In the genomic region with DNA sequence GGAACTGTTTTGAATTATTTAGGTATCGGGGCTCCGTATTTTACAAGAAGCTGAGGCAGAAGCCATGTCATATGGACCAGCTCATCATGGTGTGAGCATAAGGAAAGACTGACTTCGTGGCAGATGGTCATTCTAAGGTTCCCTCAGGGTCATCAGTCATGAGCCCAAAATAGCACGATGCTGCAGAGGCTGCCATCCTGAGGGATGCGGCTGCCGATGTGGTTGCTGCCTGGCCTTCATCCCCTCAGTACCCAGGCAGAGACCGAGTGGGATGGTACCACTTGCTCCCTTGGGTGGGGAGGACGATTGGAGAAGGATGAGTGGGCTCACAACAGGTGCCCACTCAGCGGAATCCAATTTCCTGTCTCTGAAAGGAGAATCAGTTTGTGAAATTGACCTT, we compare ENCODE assay signal across 19 cellular contexts.
"Had no signal": no experiment of that assay in that cellular context is flagged by ENCODE, and none has a peak within 500 bp of the region (broad histone marks: within the 10 kb centered on the region; RNA-seq: fewer than 3 reads in every experiment).

No MANE protein-coding gene starts in this region.

- FAIRE-seq: endothelial cell of umbilical vein, keratinocyte had no signal

- H3K4me1 ChIP-seq: esophagus squamous epithelium, lower lobe of right lung, neural progenitor cell, prostate gland, right atrium auricular region, testis had no signal

- H3K27ac ChIP-seq: coronary artery, esophagus squamous epithelium, lower lobe of right lung, neural progenitor cell, prostate gland, right atrium auricular region, spleen, testis, tibial artery had no signal

- H3K4me3 ChIP-seq: coronary artery, esophagus squamous epithelium, lower lobe of right lung, neural progenitor cell, prostate gland, right atrium auricular region, spleen, testis, tibial artery had no signal

- H3K9me3 ChIP-seq: esophagus squamous epithelium, lower lobe of right lung, prostate gland, right atrium auricular region, spleen, testis, tibial artery had no signal

- H3K4me2 ChIP-seq: neural progenitor cell had no signal

- H2AFZ ChIP-seq: neural progenitor cell had no signal

- DNase-seq: dermis blood vessel endothelial cell; effector memory CD4-positive, alpha-beta T cell; esophagus squamous epithelium; foreskin melanocyte; left ventricle myocardium superior; lower lobe of right lung; naive thymus-derived CD4-positive, alpha-beta T cell; spleen; stimulated activated CD4-positive, alpha-beta T cell treated with anti-CD3 and anti-CD28 coated beads, Interleukin-4, amount 100 ng/mL, for 4 hours; stimulated activated naive CD8-positive, alpha-beta T cell treated with anti-CD3 and anti-CD28 coated beads, Interleukin-15, Interleukin-2, amounts not matched to agents 100 U/mL and 50 U/mL, for 24 hours; substantia nigra; testis; tibial artery had no signal

- H3K27me3 ChIP-seq: neural progenitor cell, right atrium auricular region, testis, tibial artery had no signal

- H3K9ac ChIP-seq: neural progenitor cell had no signal

- H3K36me3 ChIP-seq: esophagus squamous epithelium, lower lobe of right lung, neural progenitor cell, prostate gland, right atrium auricular region, spleen, tibial artery had no signal
